ENCODE assay signal across 17 cellular contexts in the genomic region with DNA sequence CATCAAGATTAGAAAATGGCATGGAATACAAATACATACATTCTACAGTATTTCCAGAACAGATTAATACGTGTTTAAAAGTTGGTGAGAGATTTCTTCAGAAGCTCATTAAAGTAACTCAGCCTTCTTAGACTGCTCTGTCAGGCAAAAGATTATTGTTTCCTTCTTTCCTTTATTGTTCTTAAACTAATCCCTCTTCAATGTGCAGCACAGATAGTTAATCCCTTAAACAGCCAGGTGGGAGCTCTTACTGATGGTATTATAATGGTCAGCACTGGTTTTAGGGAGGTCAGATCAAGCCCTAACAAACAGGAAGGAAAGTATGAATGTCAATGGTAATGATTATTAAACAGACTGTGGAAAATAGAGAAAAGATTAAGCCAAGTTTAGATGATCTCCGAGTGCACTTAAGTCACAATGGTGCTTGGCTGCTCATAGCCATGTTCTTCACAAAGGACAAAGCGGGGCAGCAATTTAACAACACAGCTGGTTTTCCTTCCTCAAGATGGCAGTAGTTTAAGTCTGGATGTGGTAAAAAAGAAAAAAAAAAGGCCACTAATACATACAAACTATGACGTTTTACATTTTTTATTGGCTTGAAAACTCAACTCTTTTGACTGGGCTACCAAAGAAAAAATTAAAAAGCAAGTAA.
DNase-seq lines count a peak whose midpoint lies in the region; ATAC-seq and TF ChIP-seq lines count a peak whose summit lies in the region.
"Had no signal": no experiment of that assay in that cellular context is flagged by ENCODE, and none has a peak within 500 bp of the region (broad histone marks: within the 10 kb centered on the region; RNA-seq: fewer than 3 reads in every experiment).

No MANE protein-coding gene starts in this region.

- no peaks in the 10 kb centered on the region for H3K9me2 ChIP-seq in GM23338 (ENCODE audit: insufficient read depth)

- H3K9me3 Mint-ChIP-seq in GM23338 = peaks cover 32% of the 10 kb centered on the region
- peaks cover 3 to 15% (median 6%) of the 10 kb centered on the region in 3 donors for H3K9me3 Mint-ChIP-seq in T-cell

- H3K36me3 ChIP-seq in GM23338 (ENCODE audit: insufficient read depth) (peaks cover 8% of the 10 kb centered on the region), osteoblast (ENCODE audit: insufficient read depth, low read length) (no peaks in the 10 kb centered on the region)
- H3K36me3 ChIP-seq: BLaER1, SJSA1 had no signal

- H3K4me1 ChIP-seq in GM23338 (ENCODE audit: insufficient read depth) (no peaks in the 10 kb centered on the region), osteoblast (ENCODE audit: insufficient read depth, low read length) (no peaks in the 10 kb centered on the region)
- H3K4me1 ChIP-seq: BLaER1, SJSA1 had no signal

- peak in 1 of 2 experiments; percentile 25; a peak in 1 of 4 replicates for TF ChIP-seq CTCF in GM23338 (conservative IDR thresholded peaks at IDR 0.05; ENCODE audit: low read depth in 2 of 2)
- TF ChIP-seq CTCF in epithelial cell of proximal tubule (conservative IDR thresholded peaks at IDR 0.05; ENCODE audit: low read depth, low read length) = peak; percentile 13
- peak; percentile 16 for TF ChIP-seq CTCF in osteoblast (IDR thresholded peaks at IDR 0.05; ENCODE audit: extremely low read depth, low read depth, low read length)

- CTCF ChIA-PET in T-cell (lab: Charles Lee) = no interaction called here

- H3K4me3 Mint-ChIP-seq in GM23338 (no peak overlapping the region), T-cell (no peak overlapping the region)
- H3K4me3 Mint-ChIP-seq: CD4-positive, alpha-beta T cell; IgD-negative memory B cell had no signal

- no peak overlapping the region for H3K4me3 ChIP-seq in GM23338
- no peak overlapping the region for H3K4me3 ChIP-seq in epithelial cell of proximal tubule (ENCODE audit: low read depth, low read length)
- H3K4me3 ChIP-seq in osteoblast (ENCODE audit: insufficient read depth, low read length) = no peak overlapping the region
- H3K4me3 ChIP-seq: BLaER1, SJSA1 had no signal

- peaks cover 4% of the 10 kb centered on the region for H3K27me3 Mint-ChIP-seq in GM23338 (ENCODE audit: insufficient read depth, low read depth, poor library complexity)
- no peaks in the 10 kb centered on the region for H3K27me3 Mint-ChIP-seq in T-cell
- H3K27me3 Mint-ChIP-seq: CD4-positive, alpha-beta T cell; IgD-negative memory B cell had no signal

- peaks cover 3% of the 10 kb centered on the region; the same call in 1 of the 3 replicates for H3K4me1 Mint-ChIP-seq in GM23338
- H3K4me1 Mint-ChIP-seq in T-cell = no peaks in the 10 kb centered on the region
- H3K4me1 Mint-ChIP-seq: IgD-negative memory B cell had no signal

- H4K20me1 ChIP-seq in GM23338 (replicated peaks; ENCODE audit: insufficient read depth) = no peaks in the 10 kb centered on the region
- H4K20me1 ChIP-seq in osteoblast (ENCODE audit: insufficient read depth, low read length) = no peaks in the 10 kb centered on the region
- H4K20me1 ChIP-seq: BLaER1 had no signal

- ATAC-seq in GM23338 = no peak
- no peak for ATAC-seq in T-cell (replicated peaks in 1 of 4)
- ATAC-seq in GM19452 (IDR thresholded peaks at IDR 0.05; ENCODE audit: unreplicated experiment) = no peak
- ATAC-seq: Right ventricle myocardium inferior had no signal

- H3K27ac ChIP-seq in GM23338 (ENCODE audit: low read depth) = no peak overlapping the region
- no peak overlapping the region for H3K27ac ChIP-seq in osteoblast (ENCODE audit: low read depth, low read length)
- H3K27ac ChIP-seq: BLaER1, SJSA1 had no signal

- H3K27me3 ChIP-seq in GM23338 (ENCODE audit: insufficient read depth) (no peaks in the 10 kb centered on the region), osteoblast (ENCODE audit: insufficient read depth, low read length) (no peaks in the 10 kb centered on the region)
- H3K27me3 ChIP-seq: BLaER1, SJSA1 had no signal

- no peaks in the 10 kb centered on the region for H3K9me3 ChIP-seq in osteoblast (ENCODE audit: low read depth, low read length)
- H3K9me3 ChIP-seq: SJSA1 had no signal

- H3K79me2 ChIP-seq in GM23338 (replicated peaks; ENCODE audit: insufficient read depth) = no peaks in the 10 kb centered on the region
- H3K79me2 ChIP-seq in osteoblast (ENCODE audit: insufficient read depth, low read length) = no peaks in the 10 kb centered on the region

- POLR2A ChIA-PET in T-cell (lab: Charles Lee) = interaction anchor here in 1 of 2 donors (0.5 to 0.6 kb wide), 2 partner anchors 206 to 364 kb away, joined by 3 read pairs; no protein-coding TSS in a partner anchor

- no peak overlapping the region for H2AFZ ChIP-seq in GM23338
- peak overlapping the region; percentile 11 for H2AFZ ChIP-seq in osteoblast (ENCODE audit: low read length)

- no peak overlapping the region for H3K4me2 ChIP-seq in GM23338
- H3K4me2 ChIP-seq in osteoblast (ENCODE audit: insufficient read depth, low read length) = no peak overlapping the region
- H3K4me2 ChIP-seq: BLaER1 had no signal

- H3K36me3 Mint-ChIP-seq in GM23338 (ENCODE audit: low read depth) (peaks cover 31% of the 10 kb centered on the region), T-cell (no peaks in the 10 kb centered on the region)
- H3K36me3 Mint-ChIP-seq: IgD-negative memory B cell had no signal

- no peaks in the 10 kb centered on the region for H3F3A ChIP-seq in GM23338 (replicated peaks; ENCODE audit: low read depth)

- DNase-seq in GM23338 (ENCODE audit: low spot score) = peak; percentile 17
- DNase-seq in NCI-H82 treated with DMSO at 0.1 percent for 48 hours (lab: John Stamatoyannopoulos, UW; ENCODE audit: unreplicated experiment) = peak; percentile 98
- DNase-seq in epithelial cell of proximal tubule (ENCODE audit: low read depth) = no peak
- DNase-seq in osteoblast (ENCODE audit: insufficient read length, low spot score, missing footprints) = no peak
- DNase-seq in T-cell = no peak
- DNase-seq in mucosa of gallbladder (ENCODE audit: low spot score) = no peak
- DNase-seq: ACHN; CD4-positive, alpha-beta T cell; COR-L47; GOT3; NCI-H1105; NCI-H2029 treated with DMSO at 0.1 percent for 48 hours had no signal

- no peak overlapping the region for H3K27ac Mint-ChIP-seq in GM23338
- H3K27ac Mint-ChIP-seq in T-cell = no peak overlapping the region
- H3K27ac Mint-ChIP-seq: CD4-positive, alpha-beta T cell; IgD-negative memory B cell had no signal

TF ChIP-seq in GM23338, 12 proteins besides CTCF, POLR2A, EP300 and RAD21 (continues in another document):
- TF ChIP-seq REST (IDR thresholded peaks at IDR 0.05; ENCODE audit: unreplicated experiment) = no peak
- no peak for TF ChIP-seq EZH2 (IDR thresholded peaks at IDR 0.05; ENCODE audit: low read depth, unreplicated experiment)
- no peak for TF ChIP-seq JUNB (IDR thresholded peaks at IDR 0.05; ENCODE audit: unreplicated experiment)
- TF ChIP-seq, protein P1, sequence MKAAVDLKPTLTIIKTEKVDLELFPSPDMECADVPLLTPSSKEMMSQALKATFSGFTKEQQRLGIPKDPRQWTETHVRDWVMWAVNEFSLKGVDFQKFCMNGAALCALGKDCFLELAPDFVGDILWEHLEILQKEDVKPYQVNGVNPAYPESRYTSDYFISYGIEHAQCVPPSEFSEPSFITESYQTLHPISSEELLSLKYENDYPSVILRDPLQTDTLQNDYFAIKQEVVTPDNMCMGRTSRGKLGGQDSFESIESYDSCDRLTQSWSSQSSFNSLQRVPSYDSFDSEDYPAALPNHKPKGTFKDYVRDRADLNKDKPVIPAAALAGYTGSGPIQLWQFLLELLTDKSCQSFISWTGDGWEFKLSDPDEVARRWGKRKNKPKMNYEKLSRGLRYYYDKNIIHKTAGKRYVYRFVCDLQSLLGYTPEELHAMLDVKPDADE (IDR thresholded peaks at IDR 0.05) = no peak
- TF ChIP-seq CREB1 (CRISPR knock-in tag; IDR thresholded peaks at IDR 0.05; ENCODE audit: low read depth) = no peak

Comparison
In these comparisons a context has a peak if more than half of its experiments do, and no peak if none do; other contexts are left out.
1. DNase-seq: peak in GM23338 (single experiment) and NCI-H82 treated with DMSO at 0.1 percent for 48 hours (single experiment); none in epithelial cell of proximal tubule (single experiment), osteoblast (single experiment), T-cell (0 of 34) and mucosa of gallbladder (single experiment).